ENCODE assay signal across 29 cellular contexts in genomic region chr2:192023006-192023405, GRCh38.
"Had no signal": no experiment of that assay in that cellular context is flagged by ENCODE, and none has a peak within 500 bp of the region (broad histone marks: within the 10 kb centered on the region; RNA-seq: fewer than 3 reads in every experiment).

No MANE protein-coding gene starts in this region.

- H3K36me3 Mint-ChIP-seq: stimulated activated effector memory CD8-positive, alpha-beta T cell treated with anti-CD3 and anti-CD28 coated beads, Interleukin-12 subunit alpha, Interleukin-12 subunit beta, amount 100 ng/mL, for 72 hours; stimulated activated memory B cell treated with anti-CD40 and anti-IgM and Interleukin-4, amounts not matched to agents 10 μg/mL and 1 μg/mL and 100 μg/mL, for 72 hours; stimulated activated naive B cell treated with anti-CD40 and anti-IgM and Interleukin-4, amounts not matched to agents 10 μg/mL and 1 μg/mL and 100 μg/mL, for 72 hours had no signal

- FAIRE-seq: urothelium cell line had no signal

- H3K27ac Mint-ChIP-seq: stimulated activated effector memory CD8-positive, alpha-beta T cell treated with anti-CD3 and anti-CD28 coated beads, Interleukin-12 subunit alpha, Interleukin-12 subunit beta, amount 100 ng/mL, for 72 hours; stimulated activated memory B cell treated with anti-CD40 and anti-IgM and Interleukin-4, amounts not matched to agents 10 μg/mL and 1 μg/mL and 100 μg/mL, for 72 hours; stimulated activated naive B cell treated with anti-CD40 and anti-IgM and Interleukin-4, amounts not matched to agents 10 μg/mL and 1 μg/mL and 100 μg/mL, for 72 hours; stimulated activated naive CD8-positive, alpha-beta T cell treated with anti-CD3 and anti-CD28 coated beads, Interleukin-15, Interleukin-2, amounts not matched to agents 100 ng/mL and 50 ng/mL, for 24 hours; type B pancreatic cell had no signal

- H3K4me3 ChIP-seq: stomach, suprapubic skin, testis, thoracic aorta, thyroid gland, tibial artery, tibial nerve, transverse colon, upper lobe of left lung, upper lobe of right lung, uterus, vagina had no signal

- ATAC-seq: stimulated activated effector memory CD8-positive, alpha-beta T cell treated with anti-CD3 and anti-CD28 coated beads, Interleukin-12 subunit alpha, Interleukin-12 subunit beta, amount 100 ng/mL, for 72 hours; stimulated activated memory B cell treated with anti-CD40 and anti-IgM and Interleukin-4, amounts not matched to agents 10 μg/mL and 1 μg/mL and 100 μg/mL, for 72 hours; stimulated activated naive B cell treated with anti-CD40 and anti-IgM and Interleukin-4, amounts not matched to agents 10 μg/mL and 1 μg/mL and 100 μg/mL, for 72 hours; stimulated activated naive CD8-positive, alpha-beta T cell treated with anti-CD3 and anti-CD28 coated beads, Interleukin-15, amount 100 ng/mL, for 72 hours; stimulated activated naive CD8-positive, alpha-beta T cell treated with anti-CD3 and anti-CD28 coated beads, Interleukin-15, Interleukin-2, amounts not matched to agents 100 U/mL and 50 U/mL, for 24 hours; upper lobe of right lung had no signal

- H3K9me3 Mint-ChIP-seq: stimulated activated effector memory CD8-positive, alpha-beta T cell treated with anti-CD3 and anti-CD28 coated beads, Interleukin-12 subunit alpha, Interleukin-12 subunit beta, amount 100 ng/mL, for 72 hours; stimulated activated memory B cell treated with anti-CD40 and anti-IgM and Interleukin-4, amounts not matched to agents 10 μg/mL and 1 μg/mL and 100 μg/mL, for 72 hours; stimulated activated naive B cell treated with anti-CD40 and anti-IgM and Interleukin-4, amounts not matched to agents 10 μg/mL and 1 μg/mL and 100 μg/mL, for 72 hours; stimulated activated naive CD8-positive, alpha-beta T cell treated with anti-CD3 and anti-CD28 coated beads, Interleukin-15, amount 100 ng/mL, for 72 hours; stimulated activated naive CD8-positive, alpha-beta T cell treated with anti-CD3 and anti-CD28 coated beads, Interleukin-15, Interleukin-2, amounts not matched to agents 100 ng/mL and 50 ng/mL, for 24 hours; type B pancreatic cell had no signal

- H3K27me3 Mint-ChIP-seq: stimulated activated memory B cell treated with anti-CD40 and anti-IgM and Interleukin-4, amounts not matched to agents 10 μg/mL and 1 μg/mL and 100 μg/mL, for 72 hours; stimulated activated naive B cell treated with anti-CD40 and anti-IgM and Interleukin-4, amounts not matched to agents 10 μg/mL and 1 μg/mL and 100 μg/mL, for 72 hours; stimulated activated naive CD8-positive, alpha-beta T cell treated with anti-CD3 and anti-CD28 coated beads, Interleukin-15, amount 100 ng/mL, for 72 hours; type B pancreatic cell had no signal

- H3K27ac ChIP-seq: stomach, suprapubic skin, testis, thoracic aorta, thyroid gland, tibial artery, tibial nerve, transverse colon, upper lobe of left lung, upper lobe of right lung, uterus, vagina had no signal

- H3K4me3 Mint-ChIP-seq: stimulated activated effector memory CD8-positive, alpha-beta T cell treated with anti-CD3 and anti-CD28 coated beads, Interleukin-12 subunit alpha, Interleukin-12 subunit beta, amount 100 ng/mL, for 72 hours; stimulated activated memory B cell treated with anti-CD40 and anti-IgM and Interleukin-4, amounts not matched to agents 10 μg/mL and 1 μg/mL and 100 μg/mL, for 72 hours; stimulated activated naive B cell treated with anti-CD40 and anti-IgM and Interleukin-4, amounts not matched to agents 10 μg/mL and 1 μg/mL and 100 μg/mL, for 72 hours; stimulated activated naive CD8-positive, alpha-beta T cell treated with anti-CD3 and anti-CD28 coated beads, Interleukin-15, amount 100 ng/mL, for 72 hours; stimulated activated naive CD8-positive, alpha-beta T cell treated with anti-CD3 and anti-CD28 coated beads, Interleukin-15, Interleukin-2, amounts not matched to agents 100 ng/mL and 50 ng/mL, for 24 hours; type B pancreatic cell had no signal

- H3K9me3 ChIP-seq: stomach, suprapubic skin, testis, thoracic aorta, thyroid gland, tibial artery, tibial nerve, transverse colon, upper lobe of left lung, upper lobe of right lung, uterus, vagina had no signal

- H3K36me3 ChIP-seq: stomach, suprapubic skin, thoracic aorta, thyroid gland, tibial artery, tibial nerve, transverse colon, upper lobe of left lung, upper lobe of right lung, uterus, vagina had no signal

- H3K27me3 ChIP-seq: stomach, suprapubic skin, testis, thyroid gland, tibial artery, tibial nerve, transverse colon, upper lobe of left lung, upper lobe of right lung, uterus, vagina had no signal

- H3K4me1 ChIP-seq: testis, thyroid gland, tibial artery, upper lobe of right lung, uterus, vagina had no signal

- H3K4me1 Mint-ChIP-seq: stimulated activated effector memory CD8-positive, alpha-beta T cell treated with anti-CD3 and anti-CD28 coated beads, Interleukin-12 subunit alpha, Interleukin-12 subunit beta, amount 100 ng/mL, for 72 hours; stimulated activated memory B cell treated with anti-CD40 and anti-IgM and Interleukin-4, amounts not matched to agents 10 μg/mL and 1 μg/mL and 100 μg/mL, for 72 hours; stimulated activated naive B cell treated with anti-CD40 and anti-IgM and Interleukin-4, amounts not matched to agents 10 μg/mL and 1 μg/mL and 100 μg/mL, for 72 hours; stimulated activated naive CD8-positive, alpha-beta T cell treated with anti-CD3 and anti-CD28 coated beads, Interleukin-15, amount 100 ng/mL, for 72 hours had no signal

- DNase-seq: stimulated activated CD4-positive, alpha-beta T cell treated with anti-CD3 and anti-CD28 coated beads, Interleukin-2, amount 100 ng/mL, for 48 hours; stimulated activated CD4-positive, alpha-beta T cell treated with anti-CD3 and anti-CD28 coated beads, Interleukin-4, amount 100 ng/mL, for 1 hour; stimulated activated CD4-positive, alpha-beta T cell treated with anti-CD3 and anti-CD28 coated beads, Interleukin-4, amount 100 ng/mL, for 24 hours; stimulated activated CD4-positive, alpha-beta T cell treated with anti-CD3 and anti-CD28 coated beads, Interleukin-4, amount 100 ng/mL, for 4 hours; stimulated activated CD8-positive, alpha-beta memory T cell treated with anti-CD3 and anti-CD28 coated beads, Interleukin-4, amount 100 ng/mL, for 48 hours; stimulated activated naive B cell treated with anti-CD40 and anti-IgM and Interleukin-4, amounts not matched to agents 10 μg/mL and 1 μg/mL and 100 μg/mL, for 72 hours; stimulated activated naive CD4-positive, alpha-beta T cell; stimulated activated naive CD4-positive, alpha-beta T cell treated with Interleukin-2 at 50 U/mL for 16 hours; stimulated activated naive CD8-positive, alpha-beta T cell treated with anti-CD3 and anti-CD28 coated beads, Interleukin-15, amount 100 ng/mL, for 72 hours; stimulated activated naive CD8-positive, alpha-beta T cell treated with anti-CD3 and anti-CD28 coated beads, Interleukin-15, Interleukin-2, amounts not matched to agents 100 U/mL and 50 U/mL, for 24 hours; stomach; substantia nigra; testis; thyroid gland; tibial artery; transverse colon; trophoblast cell; upper lobe of left lung; upper lobe of right lung; uterus had no signal
